24 cellular contexts compared by ENCODE assay signal in the genomic region with DNA sequence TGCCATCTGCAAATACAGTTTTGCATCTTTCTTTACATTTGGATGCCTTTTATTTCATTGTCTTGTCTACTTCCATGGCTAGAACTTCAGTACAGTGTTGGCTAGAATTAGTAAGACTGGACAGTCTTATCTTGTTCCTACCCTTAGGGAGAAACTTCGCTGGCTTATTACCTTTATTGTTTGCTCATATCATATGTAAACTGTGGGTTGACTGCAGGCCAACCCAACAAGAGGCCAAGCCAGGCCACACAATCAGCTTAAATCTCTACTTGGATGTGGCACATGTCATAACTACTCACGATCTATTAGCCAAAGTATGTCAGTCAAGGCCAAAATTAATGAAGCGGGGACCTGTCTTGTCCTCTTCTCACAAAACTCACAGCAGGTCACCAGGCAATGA.
"Had no signal": no experiment of that assay in that cellular context is flagged by ENCODE, and none has a peak within 500 bp of the region (broad histone marks: within the 10 kb centered on the region; RNA-seq: fewer than 3 reads in every experiment).

No MANE protein-coding gene starts in this region.

- H3K4me1 ChIP-seq: gastrocnemius medialis, heart left ventricle, left ventricle myocardium inferior, lower lobe of right lung, neural progenitor cell, pancreas, right lobe of liver, testis, tibial artery had no signal

- H2AFZ ChIP-seq: hepatocyte, neural progenitor cell had no signal

- H3K9ac ChIP-seq: neural progenitor cell had no signal

- DNase-seq: cerebellar nuclear complex; dorsolateral prefrontal cortex; effector CD4-positive, alpha-beta T cell; foreskin fibroblast; gastrocnemius medialis; heart left ventricle; kidney; left ventricle myocardium inferior; lower lobe of right lung; naive thymus-derived CD4-positive, alpha-beta T cell; nucleus accumbens; pancreas; right lobe of liver; stimulated activated CD4-positive, alpha-beta T cell treated with anti-CD3 and anti-CD28 coated beads, Interleukin-12 subunit alpha, Interleukin-12 subunit beta, amount 100 ng/mL, for 4 hours; stimulated activated CD4-positive, alpha-beta T cell treated with anti-CD3 and anti-CD28 coated beads, Interleukin-1b, Interleukin-23, amount 100 ng/mL, for 48 hours; stimulated activated CD4-positive, alpha-beta T cell treated with anti-CD3 and anti-CD28 coated beads, Interleukin-4, amount 100 ng/mL, for 24 hours; stimulated activated naive CD4-positive, alpha-beta T cell treated with Interleukin-2 at 50 U/mL for 16 hours; substantia nigra; testis; tibial artery had no signal

- H3K4me3 ChIP-seq: dorsolateral prefrontal cortex, gastrocnemius medialis, heart left ventricle, hepatocyte, left ventricle myocardium inferior, lower lobe of right lung, neural progenitor cell, pancreas, right lobe of liver, smooth muscle cell, testis, tibial artery had no signal

- ATAC-seq: gastrocnemius medialis; heart left ventricle; lower lobe of right lung; naive thymus-derived CD4-positive, alpha-beta T cell; right lobe of liver; stimulated activated effector memory CD8-positive, alpha-beta T cell treated with anti-CD3 and anti-CD28 coated beads, Interleukin-12 subunit alpha, Interleukin-12 subunit beta, amount 100 ng/mL, for 72 hours had no signal

- H3K27me3 ChIP-seq: gastrocnemius medialis, heart left ventricle, hepatocyte, neural progenitor cell, pancreas, right lobe of liver, testis, tibial artery had no signal

- H3K4me2 ChIP-seq: hepatocyte, neural progenitor cell, smooth muscle cell had no signal

- H3K9me3 ChIP-seq: gastrocnemius medialis, heart left ventricle, left ventricle myocardium inferior, lower lobe of right lung, pancreas, right lobe of liver, testis, tibial artery had no signal

- H3K27ac ChIP-seq: dorsolateral prefrontal cortex, gastrocnemius medialis, heart left ventricle, hepatocyte, left ventricle myocardium inferior, lower lobe of right lung, neural progenitor cell, pancreas, right lobe of liver, testis, tibial artery had no signal

- H3K36me3 ChIP-seq: gastrocnemius medialis, heart left ventricle, left ventricle myocardium inferior, lower lobe of right lung, neural progenitor cell, pancreas, right lobe of liver, tibial artery had no signal
